11 cellular contexts compared by ENCODE assay signal in genomic region chr11:19769820-19770219, GRCh38. TPM values are rescaled to one million over a fixed set of nuclear protein-coding genes. Genes with fewer than 3 reads are reported as not detected.
DNase-seq lines count a peak whose midpoint lies in the region; ATAC-seq lines count a peak whose summit lies in the region.
"Had no signal": no experiment of that assay in that cellular context is flagged by ENCODE, and none has a peak within 500 bp of the region (broad histone marks: within the 10 kb centered on the region; RNA-seq: fewer than 3 reads in every experiment).

No MANE protein-coding gene starts in this region.

- H4K20me1 ChIP-seq in BLaER1, result peaks cover 27% of the 10 kb centered on the region; the same call in 1 of the 2 replicates

- no peaks in the 10 kb centered on the region for H3K4me1 Mint-ChIP-seq in activated T-helper 17 cell treated with anti-CD3 and anti-CD28 coated beads, Interleukin-2, amount 50 U/mL, for 72 hours
- peaks cover 2% of the 10 kb centered on the region for H3K4me1 Mint-ChIP-seq in activated CD4-positive, alpha-beta T cell treated with anti-CD3 and anti-CD28 coated beads, Interleukin-2, amount 10 ng/mL, durations not matched to agents 7 days and 5 days
- H3K4me1 Mint-ChIP-seq: central memory CD8-positive, alpha-beta T cell had no signal

- H3K4me3 ChIP-seq in BLaER1, result no peak overlapping the region

- no peak overlapping the region for H3K9ac ChIP-seq in BLaER1

- no peak overlapping the region for H3K27ac Mint-ChIP-seq in activated T-helper 17 cell treated with anti-CD3 and anti-CD28 coated beads, Interleukin-2, amount 50 U/mL, for 72 hours
- H3K27ac Mint-ChIP-seq in activated CD4-positive, alpha-beta T cell treated with anti-CD3 and anti-CD28 coated beads, Interleukin-2, amount 10 ng/mL, durations not matched to agents 7 days and 5 days, result no peak overlapping the region
- H3K27ac Mint-ChIP-seq: activated T-helper 1 cell treated with anti-CD3 and anti-CD28 coated beads, Interleukin-12 subunit alpha, Interleukin-12 subunit beta, Interleukin-2, Interleukin-4 antibody, amounts not matched to agents 30 ng/mL and 10 ng/mL and 1 ng/mL, durations not matched to agents 14 hours and 24 hours and 36 hours; CD4-positive, alpha-beta T cell had no signal

- H3K36me3 ChIP-seq in BLaER1, result no peaks in the 10 kb centered on the region

- peaks cover 15% of the 10 kb centered on the region for H3K4me1 ChIP-seq in BLaER1

- H3K27me3 Mint-ChIP-seq in activated T-helper 17 cell treated with anti-CD3 and anti-CD28 coated beads, Interleukin-2, amount 50 U/mL, for 72 hours, result peaks cover 33% of the 10 kb centered on the region
- H3K27me3 Mint-ChIP-seq in activated CD4-positive, alpha-beta T cell treated with anti-CD3 and anti-CD28 coated beads, Interleukin-2, amount 10 ng/mL, durations not matched to agents 7 days and 5 days, result peaks cover 23% of the 10 kb centered on the region

- no peaks in the 10 kb centered on the region for H3K9me3 Mint-ChIP-seq in activated T-helper 17 cell treated with anti-CD3 and anti-CD28 coated beads, Interleukin-2, amount 50 U/mL, for 72 hours
- no peaks in the 10 kb centered on the region for H3K9me3 Mint-ChIP-seq in activated CD4-positive, alpha-beta T cell treated with anti-CD3 and anti-CD28 coated beads, Interleukin-2, amount 10 ng/mL, durations not matched to agents 7 days and 5 days
- H3K9me3 Mint-ChIP-seq: activated T-helper 1 cell treated with anti-CD3 and anti-CD28 coated beads, Interleukin-12 subunit alpha, Interleukin-12 subunit beta, Interleukin-2, Interleukin-4 antibody, amounts not matched to agents 30 ng/mL and 10 ng/mL and 1 ng/mL, durations not matched to agents 14 hours and 24 hours and 36 hours; CD4-positive, alpha-beta T cell; central memory CD8-positive, alpha-beta T cell had no signal

- no peaks in the 10 kb centered on the region for H3K36me3 Mint-ChIP-seq in activated T-helper 17 cell treated with anti-CD3 and anti-CD28 coated beads, Interleukin-2, amount 50 U/mL, for 72 hours (ENCODE audit: low read depth)
- no peaks in the 10 kb centered on the region for H3K36me3 Mint-ChIP-seq in activated CD4-positive, alpha-beta T cell treated with anti-CD3 and anti-CD28 coated beads, Interleukin-2, amount 10 ng/mL, durations not matched to agents 7 days and 5 days (ENCODE audit: low read depth)

- ATAC-seq in HG02759 (IDR thresholded peaks at IDR 0.05; ENCODE audit: unreplicated experiment) (peak; percentile 59), HG03108 (IDR thresholded peaks at IDR 0.05; ENCODE audit: unreplicated experiment) (no peak), GM18861 (IDR thresholded peaks at IDR 0.05; ENCODE audit: unreplicated experiment) (no peak)
- peak; percentile 39 for ATAC-seq in activated T-helper 17 cell treated with anti-CD3 and anti-CD28 coated beads, Interleukin-2, amount 50 U/mL, for 72 hours (replicated peaks)

- peak; percentile 54 for DNase-seq in kidney glomerular epithelial cell (lab: John Stamatoyannopoulos, UW)
- no peak for DNase-seq in NCI-H526 (lab: John Stamatoyannopoulos, UW)
- no peak for DNase-seq in activated CD4-positive, alpha-beta T cell treated with anti-CD3 and anti-CD28 coated beads, Interleukin-2, amount 10 ng/mL, durations not matched to agents 7 days and 5 days
- DNase-seq: CD4-positive, alpha-beta T cell had no signal

- peak overlapping the region; percentile 62 for H3K4me2 ChIP-seq in BLaER1

- peaks cover 82% of the 10 kb centered on the region for H3K27me3 ChIP-seq in BLaER1

- POLR2A ChIA-PET in activated CD4-positive, alpha-beta T cell treated with anti-CD3 and anti-CD28 coated beads, Interleukin-2, amount 10 ng/mL, durations not matched to agents 7 days and 5 days (lab: Charles Lee), result no interaction called here

- CTCF ChIA-PET in activated CD4-positive, alpha-beta T cell treated with anti-CD3 and anti-CD28 coated beads, Interleukin-2, amount 10 ng/mL, durations not matched to agents 7 days and 5 days (lab: Charles Lee), result no interaction called here

- no peak overlapping the region for H3K4me3 Mint-ChIP-seq in activated T-helper 17 cell treated with anti-CD3 and anti-CD28 coated beads, Interleukin-2, amount 50 U/mL, for 72 hours
- H3K4me3 Mint-ChIP-seq in activated CD4-positive, alpha-beta T cell treated with anti-CD3 and anti-CD28 coated beads, Interleukin-2, amount 10 ng/mL, durations not matched to agents 7 days and 5 days, result no peak overlapping the region
- H3K4me3 Mint-ChIP-seq: activated T-helper 1 cell treated with anti-CD3 and anti-CD28 coated beads, Interleukin-12 subunit alpha, Interleukin-12 subunit beta, Interleukin-2, Interleukin-4 antibody, amounts not matched to agents 30 ng/mL and 10 ng/mL and 1 ng/mL, durations not matched to agents 14 hours and 24 hours and 36 hours; CD4-positive, alpha-beta T cell; central memory CD8-positive, alpha-beta T cell had no signal

- no peaks in the 10 kb centered on the region for H3K9me3 ChIP-seq in BLaER1

- H3K27ac ChIP-seq in BLaER1, result no peak overlapping the region

RNA-seq across cellular contexts. Expression of gene NAV2, which starts 57.2 kb away (rescaled TPM):
- total RNA-seq in activated T-helper 17 cell treated with anti-CD3 and anti-CD28 coated beads, Interleukin-2, amount 50 U/mL, for 72 hours, result under 1 TPM; 0.37 to 0.58 TPM
- 1 to 10 TPM in 1 of 2 experiments, under 1 TPM in 1; 0.29 to 1.1 TPM for total RNA-seq in activated CD4-positive, alpha-beta T cell treated with anti-CD3 and anti-CD28 coated beads, Interleukin-2, amount 10 ng/mL, durations not matched to agents 7 days and 5 days

Comparison
In these comparisons a context has a peak if more than half of its experiments do, and no peak if none do; other contexts are left out.
1. ATAC-seq: peak in HG02759 (single experiment) and activated T-helper 17 cell treated with anti-CD3 and anti-CD28 coated beads, Interleukin-2, amount 50 U/mL, for 72 hours (single experiment); none in HG03108 (single experiment) and GM18861 (single experiment).